8 cellular contexts compared by ENCODE assay signal in genomic region chr6:122798099-122798641, GRCh38. TPM values are rescaled to one million over a fixed set of nuclear protein-coding genes. Genes with fewer than 3 reads are reported as not detected.
DNase-seq lines count a peak whose midpoint lies in the region; ATAC-seq, FAIRE-seq and TF ChIP-seq lines count a peak whose summit lies in the region.

No MANE protein-coding gene starts in this region.

- H3K4me1 Mint-ChIP-seq in naive thymus-derived CD8-positive, alpha-beta T cell: no peaks in the 10 kb centered on the region

- H3K36me3 Mint-ChIP-seq in naive thymus-derived CD8-positive, alpha-beta T cell: no peaks in the 10 kb centered on the region

- no peak for DNase-seq in Right ventricle myocardium superior
- DNase-seq in right atrium auricular region (ENCODE audit: low spot score): no peak
- peak; percentile 65 to 85 for DNase-seq in SJCRH30
- no peak for DNase-seq in keratinocyte (ENCODE audit: low read depth, low spot score)
- no peak for DNase-seq in 8988T
- no peak for DNase-seq in naive thymus-derived CD8-positive, alpha-beta T cell

- H3K27me3 Mint-ChIP-seq in naive thymus-derived CD8-positive, alpha-beta T cell: peaks cover 3 to 19% (median 4%) of the 10 kb centered on the region in 5 donors

- peak; percentile 79 for ATAC-seq in Right ventricle myocardium superior (ENCODE audit: poor library complexity)
- peak; percentile 94 for ATAC-seq in HG02938 (IDR thresholded peaks at IDR 0.05; ENCODE audit: unreplicated experiment)
- no peak for ATAC-seq in naive thymus-derived CD8-positive, alpha-beta T cell
- no peak for ATAC-seq in GM21737 (IDR thresholded peaks at IDR 0.05; ENCODE audit: unreplicated experiment)

- no peaks in the 10 kb centered on the region for H3K27me3 ChIP-seq in right atrium auricular region
- no peaks in the 10 kb centered on the region for H3K27me3 ChIP-seq in SJCRH30
- H3K27me3 ChIP-seq in keratinocyte (ENCODE audit: control insufficient read depth, extremely low read depth, insufficient read depth, low read length): no peaks in the 10 kb centered on the region

- H3K9me3 ChIP-seq in right atrium auricular region (no peaks in the 10 kb centered on the region), SJCRH30 (replicated peaks) (no peaks in the 10 kb centered on the region; the same call in 1 of the 2 replicates), keratinocyte (ENCODE audit: control insufficient read depth, low read depth, low read length) (no peaks in the 10 kb centered on the region)

- TF ChIP-seq CTCF in right atrium auricular region (IDR thresholded peaks at IDR 0.05) (no peak), keratinocyte (optimal IDR thresholded peaks at IDR 0.05 in 1 of 3, IDR thresholded peaks at IDR 0.05 in 1 of 3, conservative IDR thresholded peaks at IDR 0.05 in 1 of 3; ENCODE audit: extremely low read depth in 1 of 3, insufficient read depth in 2 of 3, low read length in 3 of 3) (no peak)

- no peak overlapping the region for H3K27ac Mint-ChIP-seq in naive thymus-derived CD8-positive, alpha-beta T cell

- H3K4me3 Mint-ChIP-seq in naive thymus-derived CD8-positive, alpha-beta T cell: no peak overlapping the region

- peaks cover 2% of the 10 kb centered on the region for H3K9me1 ChIP-seq in keratinocyte (ENCODE audit: control insufficient read depth, extremely low read depth, insufficient read depth, low read length)

- H3K9me3 Mint-ChIP-seq in naive thymus-derived CD8-positive, alpha-beta T cell: no peaks in the 10 kb centered on the region

- H3K79me2 ChIP-seq in keratinocyte (ENCODE audit: control insufficient read depth, insufficient read depth, low read length): no peaks in the 10 kb centered on the region

- FAIRE-seq in keratinocyte (lab: Jason Lieb, UNC): peak; percentile 97

- H4K20me1 ChIP-seq in keratinocyte (ENCODE audit: control insufficient read depth, extremely low read depth, insufficient read depth, low read length): no peaks in the 10 kb centered on the region

- intact Hi-C loops in Right ventricle myocardium superior (cut with DNase I): no loop called here

- H3K9ac ChIP-seq in keratinocyte (ENCODE audit: control insufficient read depth, extremely low read depth, insufficient read depth, low read length): peak overlapping the region; percentile 33

- H3K27ac ChIP-seq in right atrium auricular region (peak overlapping the region in 1 of 2 donors; percentile 6), SJCRH30 (peak overlapping the region; percentile 57), keratinocyte (ENCODE audit: control insufficient read depth, insufficient read depth, low read length) (peak overlapping the region; percentile 89)

- H2AFZ ChIP-seq in keratinocyte (ENCODE audit: control insufficient read depth, low read length): peak overlapping the region; percentile 75

- POLR2A ChIA-PET in naive thymus-derived CD8-positive, alpha-beta T cell (lab: Charles Lee): no interaction called here

- H3K4me1 ChIP-seq in right atrium auricular region (peaks cover 0 to 7% of the 10 kb centered on the region in 2 donors), SJCRH30 (peaks cover 55% of the 10 kb centered on the region), keratinocyte (ENCODE audit: control insufficient read depth, extremely low read depth, insufficient read depth, low read length) (peaks cover 38% of the 10 kb centered on the region)

- H3K4me2 ChIP-seq in keratinocyte (ENCODE audit: control insufficient read depth, extremely low read depth, insufficient read depth, low read depth, low read length): peak overlapping the region; percentile 91

- H3K36me3 ChIP-seq in right atrium auricular region (no peaks in the 10 kb centered on the region), SJCRH30 (peaks cover 4% of the 10 kb centered on the region; the same call in 1 of the 2 replicates), keratinocyte (ENCODE audit: control insufficient read depth in 2 of 2, extremely low read depth in 1 of 2, insufficient read depth in 2 of 2, low read length in 2 of 2) (no peaks in the 10 kb centered on the region)

- H3K4me3 ChIP-seq in right atrium auricular region (no peak overlapping the region), SJCRH30 (no peak overlapping the region), keratinocyte (ENCODE audit: control insufficient read depth in 2 of 3, extremely low read depth in 1 of 3, insufficient read depth in 2 of 3, low read depth in 1 of 3, low read length in 3 of 3) (peak overlapping the region in 2 of 3 experiments; percentile 25 to 54)

- dilution Hi-C loops in keratinocyte (cut with MboI; ENCODE audit: extremely low pct_ligation_motif_present, low sequenced_read_pairs): no loop called here

RNA-seq across cellular contexts. Expression of gene SMPDL3A, which starts 9.1 kb away (rescaled TPM):
- total RNA-seq in Right ventricle myocardium superior: 3.7 TPM
- total RNA-seq in right atrium auricular region: 1 to 10 TPM; 4.9 to 6.6 TPM
- total RNA-seq in SJCRH30 (2014; rRNA removed; shearing (Covaris generic)): 22.8 and 27.8 TPM in 2 replicates
- 6.2 to 13.4 TPM (median 10.8 TPM) in 3 replicates for polyA plus RNA-seq in keratinocyte
- polyA plus RNA-seq in keratinocyte (2011; ENCODE audit: low read depth): 37.9 TPM
- 4.9 and 7.8 TPM in 2 replicates for polyA plus RNA-seq in keratinocyte (2011; cell fraction: cytosol; rRNA removed)
- 15.6 and 20.9 TPM in 2 replicates for polyA plus RNA-seq in keratinocyte (2011; cell fraction: nucleus; rRNA removed)
- 4.3 and 30.9 TPM in 2 replicates for polyA plus RNA-seq in keratinocyte (2012; ENCODE audit: low replicate concordance)
- 1.5 to 5.4 TPM (median 5.2 TPM) in 3 replicates for polyA minus RNA-seq in keratinocyte
- 9.0 TPM for polyA minus RNA-seq in keratinocyte (2011; cell fraction: cytosol; rRNA and poly(A)+ RNA removed)
- polyA minus RNA-seq in keratinocyte (2011; cell fraction: nucleus; rRNA and poly(A)+ RNA removed): 11.6 and 13.1 TPM in 2 replicates
- total RNA-seq in naive thymus-derived CD8-positive, alpha-beta T cell: under 1 TPM in 1 of 2 experiments, not detected in 1; 0.21 TPM
- not detected for polyA plus RNA-seq in naive thymus-derived CD8-positive, alpha-beta T cell

RNA-seq across cellular contexts. Expression of gene FABP7, which starts 18.7 kb away (rescaled TPM):
- total RNA-seq in Right ventricle myocardium superior (not detected), right atrium auricular region (under 1 TPM in 1 of 2 donors, not detected in 1; 0.52 TPM)
- 1.6 and 1.7 TPM in 2 replicates for total RNA-seq in SJCRH30 (2014; rRNA removed; shearing (Covaris generic))
- not detected in 3 replicates for polyA plus RNA-seq in keratinocyte
- polyA plus RNA-seq in keratinocyte (2011; ENCODE audit: low read depth): not detected
- not detected in 2 replicates for polyA plus RNA-seq in keratinocyte (2011; cell fraction: cytosol; rRNA removed)
- not detected in 2 replicates for polyA plus RNA-seq in keratinocyte (2011; cell fraction: nucleus; rRNA removed)
- polyA plus RNA-seq in keratinocyte (2012; ENCODE audit: low replicate concordance): not detected in 2 replicates
- not detected in 3 replicates for polyA minus RNA-seq in keratinocyte
- polyA minus RNA-seq in keratinocyte (2011; cell fraction: cytosol; rRNA and poly(A)+ RNA removed): not detected
- polyA minus RNA-seq in keratinocyte (2011; cell fraction: nucleus; rRNA and poly(A)+ RNA removed): not detected in 2 replicates
- total RNA-seq in naive thymus-derived CD8-positive, alpha-beta T cell: not detected
- not detected for polyA plus RNA-seq in naive thymus-derived CD8-positive, alpha-beta T cell

Comparison
In these comparisons a context has a peak if more than half of its experiments do, and no peak if none do; other contexts are left out.
1. ATAC-seq: peak in Right ventricle myocardium superior (single experiment) and HG02938 (single experiment); none in naive thymus-derived CD8-positive, alpha-beta T cell (0 of 2) and GM21737 (single experiment).
2. DNase-seq: peak in SJCRH30 (2 of 2); none in Right ventricle myocardium superior (single experiment), right atrium auricular region (single experiment), keratinocyte (single experiment), 8988T (single experiment) and naive thymus-derived CD8-positive, alpha-beta T cell (0 of 10).
3. H3K4me3 ChIP-seq: peak in keratinocyte (2 of 3); none in right atrium auricular region (0 of 2) and SJCRH30 (single experiment).